In the genomic region with DNA sequence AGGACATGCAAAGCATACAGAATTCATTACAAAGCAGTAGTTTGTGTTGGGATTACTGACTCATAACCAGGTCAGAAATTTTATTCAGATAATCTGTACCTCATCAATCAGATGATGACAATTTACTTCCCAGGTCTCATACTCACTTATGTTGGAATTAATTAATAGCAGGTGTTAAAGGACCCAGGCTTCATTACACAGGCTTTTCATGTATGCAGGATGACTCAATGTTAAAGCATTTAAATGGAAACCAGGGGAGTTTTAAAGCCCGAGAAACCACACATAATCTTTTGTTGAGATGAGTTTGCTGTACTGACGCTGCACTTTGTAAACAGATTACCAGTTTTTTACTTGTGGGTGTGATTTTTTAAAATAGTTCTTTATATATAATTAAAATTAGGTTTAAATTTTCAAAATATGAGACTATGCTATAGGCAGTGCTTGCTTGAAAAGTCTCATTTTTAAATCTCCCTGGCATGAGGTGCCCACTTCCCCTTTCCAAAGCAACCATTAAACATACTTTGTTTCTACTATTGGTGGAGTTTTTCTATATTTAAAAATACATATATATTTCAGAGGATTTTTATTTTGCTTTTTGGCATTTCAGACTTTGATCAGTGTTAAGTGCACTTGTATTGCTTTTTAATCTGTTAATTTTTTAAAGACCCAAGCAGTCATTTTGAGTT, we compare ENCODE assay signal across 12 cellular contexts. TPM values are rescaled to one million over a fixed set of nuclear protein-coding genes. Genes with fewer than 3 reads are reported as not detected.
A peak's percentile ranks its signal among the peaks of the same experiment; 100 is the strongest.
DNase-seq lines count a peak whose midpoint lies in the region; ATAC-seq, FAIRE-seq and TF ChIP-seq lines count a peak whose summit lies in the region.
"Had no signal": no experiment of that assay in that cellular context is flagged by ENCODE, and none has a peak within 500 bp of the region (broad histone marks: within the 10 kb centered on the region; RNA-seq: fewer than 3 reads in every experiment).

No MANE protein-coding gene starts in this region.

- no peaks in the 10 kb centered on the region; the same call in 1 of the 2 replicates for H3K27me3 Mint-ChIP-seq in HFFc6 (ENCODE audit: insufficient read depth)

- FAIRE-seq in islet of Langerhans (lab: Jason Lieb, UNC): peak; percentile 99

- DNase-seq in AG08395 (ENCODE audit: low spot score) (peak; percentile 72), HFFc6 (peak; percentile 80), astrocyte of the cerebellum (ENCODE audit: low read depth) (peak; percentile 91), NCI-H1105 (lab: John Stamatoyannopoulos, UW) (no peak), NCI-H1694 treated with DMSO at 0.1 percent for 48 hours (lab: John Stamatoyannopoulos, UW) (no peak), cerebellum (ENCODE audit: low spot score) (no peak)
- DNase-seq: head of caudate nucleus; Right ventricle myocardium superior; stimulated activated CD4-positive, alpha-beta T cell treated with anti-CD3 and anti-CD28 coated beads, Interleukin-2, amount 100 ng/mL, for 48 hours; thyroid gland had no signal

- in situ Hi-C loops in astrocyte of the cerebellum (cut with HindIII; ENCODE audit: low sequenced_read_pairs): loop anchor here (25.0 kb wide), 1 partner anchor 556 kb away; a partner anchor contains a TSS

- H3K27ac Mint-ChIP-seq in HFFc6: peak overlapping the region; percentile 89

- peak overlapping the region; percentile 49 for H3K4me3 Mint-ChIP-seq in HFFc6

- H3K4me1 Mint-ChIP-seq in HFFc6 (ENCODE audit: low read depth): peaks cover 63% of the 10 kb centered on the region

- no peak for ATAC-seq in HG03039 (IDR thresholded peaks at IDR 0.05; ENCODE audit: unreplicated experiment)

- TF ChIP-seq CTCF in HFFc6 (IDR thresholded peaks at IDR 0.05): no peak
- TF ChIP-seq CTCF in astrocyte of the cerebellum (IDR thresholded peaks at IDR 0.05; ENCODE audit: low read depth, low read length, missing control alignments): no peak

- no peak overlapping the region for H3K4me3 ChIP-seq in astrocyte of the cerebellum (ENCODE audit: low read depth, low read length)
- H3K4me3 ChIP-seq: thyroid gland had no signal

- peaks cover 42% of the 10 kb centered on the region for H3K36me3 Mint-ChIP-seq in HFFc6 (ENCODE audit: low read depth)

- H3K9me3 Mint-ChIP-seq in HFFc6: no peaks in the 10 kb centered on the region

RNA-seq across cellular contexts. Expression of a gene that starts 41.0 kb away (rescaled TPM):
- 10 to 100 TPM; 24.9 to 29.5 (median 26.6) TPM for total RNA-seq in HFFc6 (2021; fragmentation: NEBNext Ultra II Directional; extraction: Animal tissue kit (Norgen Biotek cat#: 25700))
- total RNA-seq in cerebellum: 80.8 TPM

RNA-seq across cellular contexts. Expression of a gene that starts 41.8 kb away (rescaled TPM):
- total RNA-seq in HFFc6 (2021; fragmentation: NEBNext Ultra II Directional; extraction: Animal tissue kit (Norgen Biotek cat#: 25700)): 10 to 100 TPM in 2 of 6 experiments, 1 to 10 TPM in 4; 7.2 to 11.9 (median 9.2) TPM
- total RNA-seq in cerebellum: 53.9 TPM

Comparison
In these comparisons a context has a peak if more than half of its experiments do, and no peak if none do; other contexts are left out.
1. DNase-seq: peak in AG08395 (single experiment), HFFc6 (single experiment) and astrocyte of the cerebellum (single experiment); none in NCI-H1105 (single experiment), NCI-H1694 treated with DMSO at 0.1 percent for 48 hours (single experiment) and cerebellum (single experiment).